In genomic region chr20:62887147-62887859, GRCh38 we compare ENCODE assay signal across 8 cellular contexts.
DNase-seq lines count a peak whose midpoint lies in the region; ATAC-seq and TF ChIP-seq lines count a peak whose summit lies in the region.

No MANE protein-coding gene starts in this region.

- DNase-seq in AG09319 (ENCODE audit: extremely low read depth, low read depth) (peak; percentile 32), KG1 (lab: John Stamatoyannopoulos, UW) (peak; percentile 43), fibroblast of the conjunctiva (ENCODE audit: low read depth) (peak; percentile 53), midbrain (lab: John Stamatoyannopoulos, UW) (no peak)
- DNase-seq in T-helper 2 cell treated with Interferon-gamma antibody and Interleukin-4, amounts not matched to agents 5 μg/mL and 100 μg/mL, for 36 hours (ENCODE audit: low spot score) = no peak
- peak; percentile 58 for DNase-seq in stimulated activated CD8-positive, alpha-beta memory T cell treated with anti-CD3 and anti-CD28 coated beads, Interleukin-4, amount 100 ng/mL, for 48 hours

- no peaks in the 10 kb centered on the region for H3K9me3 Mint-ChIP-seq in T-helper 2 cell treated with Interferon-gamma antibody and Interleukin-4, amounts not matched to agents 5 μg/mL and 100 μg/mL, for 36 hours

- no peaks in the 10 kb centered on the region for H3K27me3 Mint-ChIP-seq in T-helper 2 cell treated with Interferon-gamma antibody and Interleukin-4, amounts not matched to agents 5 μg/mL and 100 μg/mL, for 36 hours (ENCODE audit: low read depth)

- peak overlapping the region; percentile 45 for H3K27ac Mint-ChIP-seq in T-helper 2 cell treated with Interferon-gamma antibody and Interleukin-4, amounts not matched to agents 5 μg/mL and 100 μg/mL, for 36 hours

- H3K36me3 Mint-ChIP-seq in T-helper 2 cell treated with Interferon-gamma antibody and Interleukin-4, amounts not matched to agents 5 μg/mL and 100 μg/mL, for 36 hours (ENCODE audit: low read depth) = peaks cover 43% of the 10 kb centered on the region

- TF ChIP-seq CTCF in AG09319 (IDR thresholded peaks at IDR 0.05; ENCODE audit: low read depth, low read length) = no peak

- H3K4me1 Mint-ChIP-seq in T-helper 2 cell treated with Interferon-gamma antibody and Interleukin-4, amounts not matched to agents 5 μg/mL and 100 μg/mL, for 36 hours (ENCODE audit: low read depth) = peaks cover 19% of the 10 kb centered on the region

- ATAC-seq in HG02852 (IDR thresholded peaks at IDR 0.05; ENCODE audit: unreplicated experiment) = no peak
- ATAC-seq in GM18517 (IDR thresholded peaks at IDR 0.05; ENCODE audit: unreplicated experiment) = no peak

- H3K4me3 Mint-ChIP-seq in T-helper 2 cell treated with Interferon-gamma antibody and Interleukin-4, amounts not matched to agents 5 μg/mL and 100 μg/mL, for 36 hours = no peak overlapping the region

Comparison
In these comparisons a context has a peak if more than half of its experiments do, and no peak if none do; other contexts are left out.
1. DNase-seq: peak in AG09319 (single experiment), KG1 (single experiment), fibroblast of the conjunctiva (single experiment) and stimulated activated CD8-positive, alpha-beta memory T cell treated with anti-CD3 and anti-CD28 coated beads, Interleukin-4, amount 100 ng/mL, for 48 hours (single experiment); none in T-helper 2 cell treated with Interferon-gamma antibody and Interleukin-4, amounts not matched to agents 5 μg/mL and 100 μg/mL, for 36 hours (single experiment) and midbrain (single experiment).